Comparison of ENCODE assay signal across 30 cellular contexts in the genomic region with DNA sequence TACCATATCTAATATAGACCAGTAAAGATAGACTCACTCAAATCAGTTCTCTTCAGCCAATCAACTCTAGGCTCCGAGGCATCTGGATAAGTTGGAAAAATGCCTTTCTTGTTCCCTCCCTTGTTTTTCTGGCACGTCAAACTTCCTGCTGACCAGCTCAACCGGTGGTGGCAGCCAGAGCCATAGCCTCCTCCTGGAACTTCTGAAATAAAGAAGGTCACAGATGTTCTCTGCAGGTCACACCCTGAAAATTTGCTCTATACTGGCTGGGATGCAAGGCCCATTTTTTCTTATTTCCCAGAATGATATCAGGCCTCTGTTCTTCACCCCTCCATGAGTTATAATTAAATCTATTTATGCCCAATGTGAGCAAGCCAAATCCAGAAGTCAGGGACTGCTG.
"Had no signal": no experiment of that assay in that cellular context is flagged by ENCODE, and none has a peak within 500 bp of the region (broad histone marks: within the 10 kb centered on the region; RNA-seq: fewer than 3 reads in every experiment).

No MANE protein-coding gene starts in this region.

- H3K36me3 ChIP-seq: ovary, thyroid gland, upper lobe of left lung, vagina, WERI-Rb-1 had no signal

- H3K27ac ChIP-seq: ovary, thyroid gland, upper lobe of left lung, vagina, WERI-Rb-1 had no signal

- H3K27me3 Mint-ChIP-seq: activated CD4-positive, alpha-beta memory T cell treated with anti-CD3 and anti-CD28 coated beads, Interleukin-2, amount 10 ng/mL, durations not matched to agents 7 days and 5 days; activated CD4-positive, alpha-beta T cell treated with anti-CD3 and anti-CD28 coated beads, Interleukin-2, amount 10 ng/mL, durations not matched to agents 24 days and 14 days; progenitor cell of endocrine pancreas had no signal

- H3K9me3 ChIP-seq: ovary, thyroid gland, upper lobe of left lung, vagina had no signal

- H3K4me3 Mint-ChIP-seq: activated CD4-positive, alpha-beta memory T cell treated with anti-CD3 and anti-CD28 coated beads, Interleukin-2, amount 10 ng/mL, durations not matched to agents 7 days and 5 days; activated CD4-positive, alpha-beta T cell treated with anti-CD3 and anti-CD28 coated beads, Interleukin-2, amount 10 ng/mL, durations not matched to agents 24 days and 14 days; activated T-cell treated with anti-CD3 and anti-CD28 coated beads, Interleukin-2, amount 50 U/mL, for 24 hours; endodermal cell; memory B cell; naive thymus-derived CD4-positive, alpha-beta T cell; stimulated activated memory B cell treated with anti-CD40 and anti-IgM and Interleukin-4, amounts not matched to agents 10 μg/mL and 1 μg/mL and 100 μg/mL, for 72 hours; stimulated activated naive CD8-positive, alpha-beta T cell treated with anti-CD3 and anti-CD28 coated beads, Interleukin-15, amount 100 ng/mL, for 72 hours; T-helper 17 cell had no signal

- H3K4me2 ChIP-seq: smooth muscle cell had no signal

- H3K4me1 Mint-ChIP-seq: activated CD4-positive, alpha-beta memory T cell treated with anti-CD3 and anti-CD28 coated beads, Interleukin-2, amount 10 ng/mL, durations not matched to agents 7 days and 5 days; activated CD4-positive, alpha-beta T cell treated with anti-CD3 and anti-CD28 coated beads, Interleukin-2, amount 10 ng/mL, durations not matched to agents 24 days and 14 days; memory B cell; naive thymus-derived CD4-positive, alpha-beta T cell; stimulated activated memory B cell treated with anti-CD40 and anti-IgM and Interleukin-4, amounts not matched to agents 10 μg/mL and 1 μg/mL and 100 μg/mL, for 72 hours; stimulated activated naive CD8-positive, alpha-beta T cell treated with anti-CD3 and anti-CD28 coated beads, Interleukin-15, amount 100 ng/mL, for 72 hours; T-helper 17 cell had no signal

- H3K36me3 Mint-ChIP-seq: memory B cell; stimulated activated memory B cell treated with anti-CD40 and anti-IgM and Interleukin-4, amounts not matched to agents 10 μg/mL and 1 μg/mL and 100 μg/mL, for 72 hours had no signal

- H3K9me3 Mint-ChIP-seq: activated CD4-positive, alpha-beta T cell treated with anti-CD3 and anti-CD28 coated beads, Interleukin-2, amount 10 ng/mL, durations not matched to agents 24 days and 14 days; endodermal cell; stimulated activated memory B cell treated with anti-CD40 and anti-IgM and Interleukin-4, amounts not matched to agents 10 μg/mL and 1 μg/mL and 100 μg/mL, for 72 hours had no signal

- H3K27ac Mint-ChIP-seq: activated CD4-positive, alpha-beta memory T cell treated with anti-CD3 and anti-CD28 coated beads, Interleukin-2, amount 10 ng/mL, durations not matched to agents 7 days and 5 days; activated CD4-positive, alpha-beta T cell treated with anti-CD3 and anti-CD28 coated beads, Interleukin-2, amount 10 ng/mL, durations not matched to agents 24 days and 14 days; activated T-cell treated with anti-CD3 and anti-CD28 coated beads, Interleukin-2, amount 50 U/mL, for 24 hours; endodermal cell; memory B cell; naive thymus-derived CD4-positive, alpha-beta T cell; progenitor cell of endocrine pancreas; stimulated activated memory B cell treated with anti-CD40 and anti-IgM and Interleukin-4, amounts not matched to agents 10 μg/mL and 1 μg/mL and 100 μg/mL, for 72 hours; stimulated activated naive CD8-positive, alpha-beta T cell treated with anti-CD3 and anti-CD28 coated beads, Interleukin-15, amount 100 ng/mL, for 72 hours; T-helper 17 cell had no signal

- H3K4me3 ChIP-seq: ovary, smooth muscle cell, thyroid gland, upper lobe of left lung, vagina had no signal

- H3K27me3 ChIP-seq: ovary, thyroid gland, upper lobe of left lung, vagina had no signal

- DNase-seq: activated CD4-positive, alpha-beta memory T cell treated with anti-CD3 and anti-CD28 coated beads, Interleukin-2, amount 10 ng/mL, durations not matched to agents 7 days and 5 days; activated CD4-positive, alpha-beta T cell treated with anti-CD3 and anti-CD28 coated beads, Interleukin-2, amount 10 ng/mL, durations not matched to agents 24 days and 14 days; activated CD8-positive, alpha-beta memory T cell treated with anti-CD3 and anti-CD28 coated beads, Interleukin-2, amount 50 U/mL, for 48 hours; activated gamma-delta T cell; activated naive CD4-positive, alpha-beta T cell treated with anti-CD3 and anti-CD28 coated beads, Interleukin-2, amount 50 U/mL, for 16 hours; activated T-cell treated with anti-CD3 and anti-CD28 coated beads, Interleukin-2, amount 50 U/mL, for 24 hours; amniotic stem cell; central memory CD4-positive, alpha-beta T cell; endodermal cell; head of caudate nucleus; kidney glomerular epithelial cell; midbrain; naive thymus-derived CD4-positive, alpha-beta T cell; ovary; stimulated activated CD4-positive, alpha-beta T cell treated with anti-CD3 and anti-CD28 coated beads, Interleukin-1b, Interleukin-23, amount 100 ng/mL, for 48 hours; stimulated activated CD4-positive, alpha-beta T cell treated with anti-CD3 and anti-CD28 coated beads, Interleukin-4, amount 100 ng/mL, for 4 hours; stimulated activated CD8-positive, alpha-beta memory T cell treated with anti-CD3 and anti-CD28 coated beads, Interleukin-4, amount 100 ng/mL, for 48 hours; stimulated activated naive CD8-positive, alpha-beta T cell treated with anti-CD3 and anti-CD28 coated beads, Interleukin-15, amount 100 ng/mL, for 72 hours; substantia nigra; T-helper 17 cell; T1000; thyroid gland; upper lobe of left lung; WERI-Rb-1 had no signal

- ATAC-seq: activated CD4-positive, CD25-positive, alpha-beta regulatory T cell treated with anti-CD3 and anti-CD28 coated beads, Interleukin-2, amount 50 U/mL, for 24 hours; naive thymus-derived CD4-positive, alpha-beta T cell; stimulated activated memory B cell treated with anti-CD40 and anti-IgM and Interleukin-4, amounts not matched to agents 10 μg/mL and 1 μg/mL and 100 μg/mL, for 72 hours; stimulated activated naive CD8-positive, alpha-beta T cell treated with anti-CD3 and anti-CD28 coated beads, Interleukin-15, amount 100 ng/mL, for 72 hours; T-helper 17 cell had no signal
